ENCODE assay signal across 35 cellular contexts in genomic region chr10:116522803-116523381, GRCh38. TPM values are rescaled to one million over a fixed set of nuclear protein-coding genes. Genes with fewer than 3 reads are reported as not detected.
"Had no signal": no experiment of that assay in that cellular context is flagged by ENCODE, and none has a peak within 500 bp of the region (broad histone marks: within the 10 kb centered on the region; RNA-seq: fewer than 3 reads in every experiment).

No MANE protein-coding gene starts in this region.

- H3K4me3 Mint-ChIP-seq: activated CD4-positive, alpha-beta memory T cell treated with anti-CD3 and anti-CD28 coated beads, Interleukin-2, amount 10 ng/mL, durations not matched to agents 7 days and 5 days; activated CD4-positive, alpha-beta T cell treated with anti-CD3 and anti-CD28 coated beads, Interleukin-2, amount 10 ng/mL, durations not matched to agents 7 days and 5 days; activated naive CD4-positive, alpha-beta T cell treated with anti-CD3 and anti-CD28 coated beads, Interleukin-2, amount 10 ng/mL, durations not matched to agents 7 days and 5 days; activated T-cell treated with anti-CD3 and anti-CD28 coated beads, Interleukin-2, amount 50 U/mL, for 24 hours; activated T-cell treated with anti-CD3 and anti-CD28 coated beads, Interleukin-2, amount 50 U/mL, for 72 hours; central memory CD8-positive, alpha-beta T cell; dendritic cell treated with granulocyte-macrophage colony-stimulating factor and Interleukin-4, amounts not matched to agents 40 ng/mL and 50 ng/mL, for 4 days; endodermal cell; T-helper 17 cell; T-helper 2 cell treated with Interferon-gamma antibody and Interleukin-4, amounts not matched to agents 5 μg/mL and 100 μg/mL, for 36 hours had no signal

- H3K9me3 Mint-ChIP-seq: activated CD4-positive, alpha-beta memory T cell treated with anti-CD3 and anti-CD28 coated beads, Interleukin-2, amount 10 ng/mL, durations not matched to agents 7 days and 5 days; activated CD4-positive, alpha-beta T cell treated with anti-CD3 and anti-CD28 coated beads, Interleukin-2, amount 10 ng/mL, durations not matched to agents 7 days and 5 days; activated naive CD4-positive, alpha-beta T cell treated with anti-CD3 and anti-CD28 coated beads, Interleukin-2, amount 10 ng/mL, durations not matched to agents 7 days and 5 days; activated naive CD4-positive, alpha-beta T cell treated with anti-CD3 and anti-CD28 coated beads, Interleukin-2, amount 50 U/mL, for 72 hours; activated T-cell treated with anti-CD3 and anti-CD28 coated beads, Interleukin-2, amount 50 U/mL, for 24 hours; activated T-cell treated with anti-CD3 and anti-CD28 coated beads, Interleukin-2, amount 50 U/mL, for 72 hours; central memory CD8-positive, alpha-beta T cell; dendritic cell treated with granulocyte-macrophage colony-stimulating factor and Interleukin-4, amounts not matched to agents 40 ng/mL and 50 ng/mL, for 4 days; endodermal cell; T-helper 2 cell treated with Interferon-gamma antibody and Interleukin-4, amounts not matched to agents 5 μg/mL and 100 μg/mL, for 36 hours had no signal

- DNase-seq: activated CD4-positive, alpha-beta memory T cell treated with anti-CD3 and anti-CD28 coated beads, Interleukin-2, amount 10 ng/mL, durations not matched to agents 7 days and 5 days; activated CD4-positive, alpha-beta T cell treated with anti-CD3 and anti-CD28 coated beads for 4 hours; activated CD4-positive, alpha-beta T cell treated with anti-CD3 and anti-CD28 coated beads, Interleukin-2, amount 10 ng/mL, durations not matched to agents 7 days and 5 days; activated CD4-positive, alpha-beta T cell treated with anti-CD3 and anti-CD28 coated beads, Interleukin-2, amount 50 U/mL, for 4 hours; activated CD4-positive, CD25-positive, alpha-beta regulatory T cell; activated CD4-positive, CD25-positive, alpha-beta regulatory T cell treated with anti-CD3 and anti-CD28 coated beads, Interleukin-2, amount 50 U/mL, for 72 hours; activated CD8-positive, alpha-beta memory T cell treated with anti-CD3 and anti-CD28 coated beads, Interleukin-2, amount 50 U/mL, for 48 hours; activated gamma-delta T cell; activated naive CD4-positive, alpha-beta T cell; activated naive CD4-positive, alpha-beta T cell treated with anti-CD3 and anti-CD28 coated beads, Interleukin-2, amount 10 ng/mL, durations not matched to agents 7 days and 5 days; activated T-cell treated with anti-CD3 and anti-CD28 coated beads for 4 hours; activated T-cell treated with anti-CD3 and anti-CD28 coated beads, Interleukin-2, amount 50 U/mL, for 24 hours; activated T-cell treated with anti-CD3 and anti-CD28 coated beads, Interleukin-2, amount 50 U/mL, for 72 hours; amniotic stem cell; aorta; brain microvascular endothelial cell; dorsolateral prefrontal cortex; effector memory CD4-positive, alpha-beta T cell; endodermal cell; erythroblast; foreskin keratinocyte; gastrocnemius medialis; heart right ventricle; T-helper 1 cell; T-helper 17 cell; T1000 had no signal

- H3K27ac Mint-ChIP-seq: activated CD4-positive, alpha-beta memory T cell treated with anti-CD3 and anti-CD28 coated beads, Interleukin-2, amount 10 ng/mL, durations not matched to agents 7 days and 5 days; activated CD4-positive, alpha-beta T cell treated with anti-CD3 and anti-CD28 coated beads, Interleukin-2, amount 10 ng/mL, durations not matched to agents 7 days and 5 days; activated naive CD4-positive, alpha-beta T cell treated with anti-CD3 and anti-CD28 coated beads, Interleukin-2, amount 10 ng/mL, durations not matched to agents 7 days and 5 days; activated naive CD4-positive, alpha-beta T cell treated with anti-CD3 and anti-CD28 coated beads, Interleukin-2, amount 50 U/mL, for 72 hours; activated T-cell treated with anti-CD3 and anti-CD28 coated beads, Interleukin-2, amount 50 U/mL, for 24 hours; activated T-cell treated with anti-CD3 and anti-CD28 coated beads, Interleukin-2, amount 50 U/mL, for 72 hours; dendritic cell treated with granulocyte-macrophage colony-stimulating factor and Interleukin-4, amounts not matched to agents 40 ng/mL and 50 ng/mL, for 4 days; endodermal cell; T-helper 17 cell; T-helper 2 cell treated with Interferon-gamma antibody and Interleukin-4, amounts not matched to agents 5 μg/mL and 100 μg/mL, for 36 hours had no signal

- H3K4me3 ChIP-seq: coronary artery, dorsolateral prefrontal cortex, esophagus muscularis mucosa, gastrocnemius medialis, heart right ventricle had no signal

- H3K4me1 Mint-ChIP-seq: activated CD4-positive, alpha-beta memory T cell treated with anti-CD3 and anti-CD28 coated beads, Interleukin-2, amount 10 ng/mL, durations not matched to agents 7 days and 5 days; activated CD4-positive, alpha-beta T cell treated with anti-CD3 and anti-CD28 coated beads, Interleukin-2, amount 10 ng/mL, durations not matched to agents 7 days and 5 days; activated naive CD4-positive, alpha-beta T cell treated with anti-CD3 and anti-CD28 coated beads, Interleukin-2, amount 10 ng/mL, durations not matched to agents 7 days and 5 days; central memory CD8-positive, alpha-beta T cell; T-helper 17 cell had no signal

- H3K36me3 ChIP-seq: brain microvascular endothelial cell, esophagus muscularis mucosa, gastrocnemius medialis, heart right ventricle had no signal

- H3K4me1 ChIP-seq: esophagus muscularis mucosa, foreskin keratinocyte, gastrocnemius medialis, heart right ventricle had no signal

- H3K36me3 Mint-ChIP-seq: activated naive CD4-positive, alpha-beta T cell treated with anti-CD3 and anti-CD28 coated beads, Interleukin-2, amount 10 ng/mL, durations not matched to agents 7 days and 5 days; activated naive CD4-positive, alpha-beta T cell treated with anti-CD3 and anti-CD28 coated beads, Interleukin-2, amount 50 U/mL, for 72 hours had no signal

- ATAC-seq: activated naive CD4-positive, alpha-beta T cell treated with anti-CD3 and anti-CD28 coated beads, Interleukin-2, amount 50 U/mL, for 72 hours; activated T-cell treated with anti-CD3 and anti-CD28 coated beads, Interleukin-2, amount 50 U/mL, for 72 hours; foreskin keratinocyte; gastrocnemius medialis; heart right ventricle; T-helper 17 cell had no signal

- H3K27me3 ChIP-seq: brain microvascular endothelial cell, foreskin keratinocyte, gastrocnemius medialis had no signal

- H3K27me3 Mint-ChIP-seq: activated CD4-positive, alpha-beta memory T cell treated with anti-CD3 and anti-CD28 coated beads, Interleukin-2, amount 10 ng/mL, durations not matched to agents 7 days and 5 days; central memory CD8-positive, alpha-beta T cell had no signal

- H3K9me3 ChIP-seq: esophagus muscularis mucosa, gastrocnemius medialis, heart right ventricle had no signal

- H3K27ac ChIP-seq: brain microvascular endothelial cell, coronary artery, dorsolateral prefrontal cortex, esophagus muscularis mucosa, foreskin keratinocyte, gastrocnemius medialis, heart right ventricle had no signal

RNA-seq across cellular contexts. Expression of gene PNLIP, which starts 22.8 kb away (rescaled TPM):
- total RNA-seq: activated CD4-positive, alpha-beta memory T cell treated with anti-CD3 and anti-CD28 coated beads, Interleukin-2, amount 10 ng/mL, durations not matched to agents 7 days and 5 days; activated CD4-positive, alpha-beta T cell treated with anti-CD3 and anti-CD28 coated beads, Interleukin-2, amount 10 ng/mL, durations not matched to agents 7 days and 5 days; activated naive CD4-positive, alpha-beta T cell treated with anti-CD3 and anti-CD28 coated beads, Interleukin-2, amount 50 U/mL, for 72 hours; activated T-cell treated with anti-CD3 and anti-CD28 coated beads, Interleukin-2, amount 50 U/mL, for 72 hours; cardiac septum; cerebellum; dorsolateral prefrontal cortex; endodermal cell; esophagus muscularis mucosa; foreskin keratinocyte; gastrocnemius medialis; glomerular endothelial cell; T-helper 17 cell had no signal
- polyA plus RNA-seq: foreskin keratinocyte had no signal
